ENCODE assay signal across 9 cellular contexts in the genomic region with DNA sequence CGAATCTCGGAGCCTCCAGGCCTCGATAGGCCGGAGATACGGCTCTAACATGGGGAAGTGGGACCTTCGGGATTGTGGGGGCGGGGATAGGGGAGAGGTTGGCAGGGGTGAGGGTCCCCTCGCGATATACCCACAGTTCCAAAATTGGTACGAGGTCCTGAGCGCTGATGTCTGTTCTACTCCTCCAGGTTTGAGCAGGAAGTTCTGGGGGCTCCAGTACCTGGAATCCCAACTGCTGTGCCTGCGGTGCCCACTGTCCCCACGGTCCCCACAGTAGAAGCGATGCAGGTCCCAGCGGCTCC. TPM values are rescaled to one million over a fixed set of nuclear protein-coding genes. Genes with fewer than 3 reads are reported as not detected.
DNase-seq lines count a peak whose midpoint lies in the region; TF ChIP-seq lines count a peak whose summit lies in the region.
"Had no signal": no experiment of that assay in that cellular context is flagged by ENCODE, and none has a peak within 500 bp of the region (broad histone marks: within the 10 kb centered on the region; RNA-seq: fewer than 3 reads in every experiment).

No MANE protein-coding gene starts in this region.

- intact Hi-C loops in CD4-positive, alpha-beta memory T cell (cut with micrococcal nuclease): loop anchor here (5.0 kb wide), 1 partner anchor 82 kb away; a partner anchor contains a TSS
- intact Hi-C loops in posterior cingulate gyrus (cut with DNase I): loop anchor here (2.0 to 5.0 kb wide), 2 partner anchors 16 to 82 kb away; a partner anchor contains a TSS

- no peaks in the 10 kb centered on the region for H4K20me1 ChIP-seq in neural cell (ENCODE audit: insufficient read depth)

- TF ChIP-seq CTCF in coronary artery (IDR thresholded peaks at IDR 0.05) (no peak), neural cell (IDR thresholded peaks at IDR 0.05; ENCODE audit: poor library complexity, severe bottlenecking) (no peak)

- TF ChIP-seq EP300 in neural cell (conservative IDR thresholded peaks at IDR 0.05; ENCODE audit: poor library complexity, severe bottlenecking): no peak

- H3K79me2 ChIP-seq in neural cell (replicated peaks; ENCODE audit: insufficient read depth, low read length): peaks cover 8% of the 10 kb centered on the region

- H3K36me3 Mint-ChIP-seq in CD4-positive, alpha-beta memory T cell: peaks cover 25 to 42% of the 10 kb centered on the region in 2 donors

- H3K36me3 ChIP-seq in CD4-positive, alpha-beta memory T cell (ENCODE audit: insufficient read depth, low read length): peaks cover 37% of the 10 kb centered on the region
- H3K36me3 ChIP-seq in HUES6 (ENCODE audit: control insufficient read depth, insufficient read depth, low read length) (peaks cover 40% of the 10 kb centered on the region), neural cell (ENCODE audit: insufficient read depth, low read length) (no peaks in the 10 kb centered on the region)

- TF ChIP-seq RAD21 in neural cell (conservative IDR thresholded peaks at IDR 0.05): no peak

- no peaks in the 10 kb centered on the region for H3K27me3 ChIP-seq in CD4-positive, alpha-beta memory T cell (ENCODE audit: insufficient read depth, low read length)
- H3K27me3 ChIP-seq in HUES6 (ENCODE audit: control insufficient read depth, insufficient read depth, low read length) (no peaks in the 10 kb centered on the region), neural cell (ENCODE audit: insufficient read depth, low read depth, low read length) (no peaks in the 10 kb centered on the region)

- H2AFZ ChIP-seq in neural cell (ENCODE audit: low read depth, low read length): peak overlapping the region; percentile 43

- peaks cover 17% of the 10 kb centered on the region for H3K4me1 ChIP-seq in CD4-positive, alpha-beta memory T cell (ENCODE audit: insufficient read depth, low read length)
- H3K4me1 ChIP-seq in HUES6 (ENCODE audit: control insufficient read depth, insufficient read depth, low read length): 0 out of 2 replicates have a peak, but pooled peaks cover 3% of the 10 kb centered on the region

- H3K4me1 Mint-ChIP-seq in CD4-positive, alpha-beta memory T cell: peaks cover 13 to 35% (median 19%) of the 10 kb centered on the region in 4 donors

- H3K4me3 Mint-ChIP-seq in CD4-positive, alpha-beta memory T cell: peak overlapping the region; percentile 97 to 100 (median 98)

- H3F3A ChIP-seq in neural cell (ENCODE audit: insufficient read depth, low read length, poor library complexity, severe bottlenecking): no peaks in the 10 kb centered on the region

- CTCF ChIA-PET in CD4-positive, alpha-beta memory T cell (lab: Charles Lee; ENCODE audit: partially characterized antibody): interaction anchor here (1.5 kb wide), 1 partner anchor 19 kb away, joined by 3 read pairs; a partner anchor contains a TSS

- H3K9ac ChIP-seq in HUES6 (ENCODE audit: low read length): peak overlapping the region; percentile 65
- H3K9ac ChIP-seq in neural cell (ENCODE audit: low read length): peak overlapping the region; percentile 92

- no peaks in the 10 kb centered on the region for H3K9me3 Mint-ChIP-seq in CD4-positive, alpha-beta memory T cell

- no peaks in the 10 kb centered on the region for H3K9me2 ChIP-seq in neural cell (ENCODE audit: insufficient read depth, low read length)

- POLR2A ChIA-PET in CD4-positive, alpha-beta memory T cell (lab: Charles Lee; ENCODE audit: partially characterized antibody): interaction anchor here (2.3 to 5.3 kb wide), 2 partner anchors 14 to 19 kb away, joined by 8 to 45 read pairs; a partner anchor contains a TSS

- peak overlapping the region; percentile 88 for H3K27ac ChIP-seq in CD4-positive, alpha-beta memory T cell (ENCODE audit: low read depth, low read length)
- H3K27ac ChIP-seq in HUES6 (ENCODE audit: low read depth, low read length): no peak overlapping the region
- H3K27ac ChIP-seq in coronary artery: peak overlapping the region; percentile 90 to 91
- peak overlapping the region; percentile 77 for H3K27ac ChIP-seq in neural cell (ENCODE audit: low read length)

- peak overlapping the region; percentile 98 for H3K4me2 ChIP-seq in neural cell (ENCODE audit: low read length)

- peaks cover 0 to 1% of the 10 kb centered on the region in 2 donors for H3K27me3 Mint-ChIP-seq in CD4-positive, alpha-beta memory T cell

- H3K9me3 ChIP-seq in CD4-positive, alpha-beta memory T cell (ENCODE audit: control insufficient read depth in 1 of 2, low read length in 2 of 2): no peaks in the 10 kb centered on the region
- H3K9me3 ChIP-seq in HUES6 (ENCODE audit: control insufficient read depth, insufficient read depth, low read depth, low read length) (no peaks in the 10 kb centered on the region), neural cell (ENCODE audit: low read length) (no peaks in the 10 kb centered on the region)

- H3K4me3 ChIP-seq in CD4-positive, alpha-beta memory T cell (ENCODE audit: low read length in 2 of 2): peak overlapping the region; percentile 27 to 86
- peak overlapping the region; percentile 72 for H3K4me3 ChIP-seq in HUES6 (ENCODE audit: low read depth, low read length)
- peak overlapping the region; percentile 88 for H3K4me3 ChIP-seq in coronary artery
- peak overlapping the region; percentile 98 for H3K4me3 ChIP-seq in neural cell (ENCODE audit: low read length)

- H3K27ac Mint-ChIP-seq in CD4-positive, alpha-beta memory T cell: peak overlapping the region; percentile 95 to 100 (median 100)

- no peak for DNase-seq in CD4-positive, alpha-beta memory T cell
- DNase-seq in coronary artery (ENCODE audit: low spot score) (no peak), SIG-M5 (lab: John Stamatoyannopoulos, UW) (no peak), posterior cingulate gyrus (no peak), AML-193 (lab: John Stamatoyannopoulos, UW) (no peak), mucosa of gallbladder (ENCODE audit: low spot score) (no peak)

TF ChIP-seq in neural cell, 6 proteins besides CTCF, POLR2A, EP300 and RAD21:
- TF ChIP-seq SMC3 (conservative IDR thresholded peaks at IDR 0.05; ENCODE audit: poor library complexity) (no peak), EZH2 (IDR thresholded peaks at IDR 0.05; ENCODE audit: borderline replicate concordance, insufficient read depth, low read length, poor library complexity, severe bottlenecking) (no peak), MXI1 (conservative IDR thresholded peaks at IDR 0.05; ENCODE audit: poor library complexity, severe bottlenecking) (no peak), TAF1 (IDR thresholded peaks at IDR 0.05; ENCODE audit: low read depth) (no peak), POLR2AphosphoS5 (IDR thresholded peaks at IDR 0.05) (no peak)
- TF ChIP-seq, protein P1, sequence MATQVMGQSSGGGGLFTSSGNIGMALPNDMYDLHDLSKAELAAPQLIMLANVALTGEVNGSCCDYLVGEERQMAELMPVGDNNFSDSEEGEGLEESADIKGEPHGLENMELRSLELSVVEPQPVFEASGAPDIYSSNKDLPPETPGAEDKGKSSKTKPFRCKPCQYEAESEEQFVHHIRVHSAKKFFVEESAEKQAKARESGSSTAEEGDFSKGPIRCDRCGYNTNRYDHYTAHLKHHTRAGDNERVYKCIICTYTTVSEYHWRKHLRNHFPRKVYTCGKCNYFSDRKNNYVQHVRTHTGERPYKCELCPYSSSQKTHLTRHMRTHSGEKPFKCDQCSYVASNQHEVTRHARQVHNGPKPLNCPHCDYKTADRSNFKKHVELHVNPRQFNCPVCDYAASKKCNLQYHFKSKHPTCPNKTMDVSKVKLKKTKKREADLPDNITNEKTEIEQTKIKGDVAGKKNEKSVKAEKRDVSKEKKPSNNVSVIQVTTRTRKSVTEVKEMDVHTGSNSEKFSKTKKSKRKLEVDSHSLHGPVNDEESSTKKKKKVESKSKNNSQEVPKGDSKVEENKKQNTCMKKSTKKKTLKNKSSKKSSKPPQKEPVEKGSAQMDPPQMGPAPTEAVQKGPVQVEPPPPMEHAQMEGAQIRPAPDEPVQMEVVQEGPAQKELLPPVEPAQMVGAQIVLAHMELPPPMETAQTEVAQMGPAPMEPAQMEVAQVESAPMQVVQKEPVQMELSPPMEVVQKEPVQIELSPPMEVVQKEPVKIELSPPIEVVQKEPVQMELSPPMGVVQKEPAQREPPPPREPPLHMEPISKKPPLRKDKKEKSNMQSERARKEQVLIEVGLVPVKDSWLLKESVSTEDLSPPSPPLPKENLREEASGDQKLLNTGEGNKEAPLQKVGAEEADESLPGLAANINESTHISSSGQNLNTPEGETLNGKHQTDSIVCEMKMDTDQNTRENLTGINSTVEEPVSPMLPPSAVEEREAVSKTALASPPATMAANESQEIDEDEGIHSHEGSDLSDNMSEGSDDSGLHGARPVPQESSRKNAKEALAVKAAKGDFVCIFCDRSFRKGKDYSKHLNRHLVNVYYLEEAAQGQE (IDR thresholded peaks at IDR 0.05; ENCODE audit: borderline replicate concordance): no peak
TF ChIP-seq in neural cell: peak in this region for 0.

RNA-seq across cellular contexts. Expression of a gene that starts 0.4 kb away (rescaled TPM):
- 10 to 100 TPM; 53.0 to 55.8 TPM for total RNA-seq in CD4-positive, alpha-beta memory T cell
- 10 to 100 TPM; 42.9 to 61.0 TPM for polyA plus RNA-seq in CD4-positive, alpha-beta memory T cell
- polyA plus RNA-seq in neural cell: 58.5 and 73.5 TPM in 2 replicates
- 40.4 and 52.6 TPM in 2 replicates for polyA minus RNA-seq in neural cell
- 78.3 TPM for total RNA-seq in mucosa of gallbladder

RNA-seq across cellular contexts. Expression of a gene that starts 12.3 kb away (rescaled TPM):
- 1 to 10 TPM in 1 of 2 experiments, not detected in 1; 1.3 TPM for total RNA-seq in CD4-positive, alpha-beta memory T cell
- 1 to 10 TPM; 1.1 to 1.2 TPM for polyA plus RNA-seq in CD4-positive, alpha-beta memory T cell
- polyA plus RNA-seq in neural cell: 0.58 TPM in 1 of 2 replicates, not detected in the other
- not detected in 2 replicates for polyA minus RNA-seq in neural cell
- 2.5 TPM for total RNA-seq in mucosa of gallbladder

RNA-seq across cellular contexts. Expression of a gene that starts 16.7 kb away (rescaled TPM):
- total RNA-seq in CD4-positive, alpha-beta memory T cell: 10 to 100 TPM; 28.2 to 29.3 TPM
- polyA plus RNA-seq in CD4-positive, alpha-beta memory T cell: 1 to 10 TPM; 7.8 to 9.4 TPM
- 13.1 and 14.4 TPM in 2 replicates for polyA plus RNA-seq in neural cell
- 5.2 and 7.5 TPM in 2 replicates for polyA minus RNA-seq in neural cell
- total RNA-seq in mucosa of gallbladder: 10.7 TPM

RNA-seq across cellular contexts. Expression of a gene that starts 18.8 kb away (rescaled TPM):
- total RNA-seq in CD4-positive, alpha-beta memory T cell: 100 to 1,000 TPM; 212 to 250 TPM
- polyA plus RNA-seq in CD4-positive, alpha-beta memory T cell: 100 to 1,000 TPM; 747 to 810 TPM
- polyA plus RNA-seq in neural cell: 860 and 1,013 TPM in 2 replicates
- 108 and 112 TPM in 2 replicates for polyA minus RNA-seq in neural cell
- total RNA-seq in mucosa of gallbladder: 459 TPM

RNA-seq across cellular contexts. Expression of a gene that starts 37.0 kb away (rescaled TPM):
- total RNA-seq in CD4-positive, alpha-beta memory T cell: under 1 TPM; 0.55 to 0.72 TPM
- not detected for polyA plus RNA-seq in CD4-positive, alpha-beta memory T cell
- polyA plus RNA-seq in neural cell: 0.26 TPM in 1 of 2 replicates, not detected in the other
- polyA minus RNA-seq in neural cell: not detected in 2 replicates
- 0.89 TPM for total RNA-seq in mucosa of gallbladder
- total RNA-seq: lung microvascular endothelial cell had no signal
